In the genomic region with DNA sequence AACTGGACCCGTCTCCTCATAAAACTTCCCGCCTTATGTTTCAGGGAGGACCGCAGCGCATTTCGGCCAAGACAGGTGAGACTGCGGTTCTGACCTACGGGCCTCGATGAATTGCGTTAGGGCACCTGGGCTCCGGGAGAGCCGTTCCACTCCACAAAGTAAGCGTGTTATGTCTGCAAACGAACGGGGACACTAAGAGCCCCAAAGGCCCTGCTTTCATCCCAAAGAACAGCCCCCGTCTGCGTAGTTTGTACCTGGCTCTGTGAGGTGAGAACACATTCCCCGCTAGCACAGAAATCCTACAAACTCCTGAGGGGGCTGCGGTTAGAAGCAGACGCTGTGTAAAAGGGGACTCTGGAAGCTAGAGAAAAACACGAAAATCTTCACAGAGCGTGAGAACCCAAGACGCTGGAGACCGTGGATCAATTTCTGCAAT, we compare ENCODE assay signal across 8 cellular contexts. TPM values are rescaled to one million over a fixed set of nuclear protein-coding genes. Genes with fewer than 3 reads are reported as not detected.
DNase-seq lines count a peak whose midpoint lies in the region; ATAC-seq and TF ChIP-seq lines count a peak whose summit lies in the region.
"Had no signal": no experiment of that assay in that cellular context is flagged by ENCODE, and none has a peak within 500 bp of the region (broad histone marks: within the 10 kb centered on the region; RNA-seq: fewer than 3 reads in every experiment).

No MANE protein-coding gene starts in this region.

- DNase-seq in HFFc6 (no peak), fibroblast of pulmonary artery (ENCODE audit: low read depth) (no peak), LoVo (ENCODE audit: low spot score) (no peak), NCI-H69 (lab: John Stamatoyannopoulos, UW) (no peak)
- DNase-seq in activated CD8-positive, alpha-beta memory T cell treated with anti-CD3 and anti-CD28 coated beads, Interleukin-2, amount 50 U/mL, for 48 hours: peak; percentile 75
- DNase-seq in stimulated activated effector memory CD8-positive, alpha-beta T cell treated with anti-CD3 and anti-CD28 coated beads, Interleukin-12 subunit alpha, Interleukin-12 subunit beta, amount 100 ng/mL, for 72 hours (ENCODE audit: low spot score in 2 of 2): peak; percentile 11 to 71

- TF ChIP-seq CTCF in HFFc6 (IDR thresholded peaks at IDR 0.05) (no peak), fibroblast of pulmonary artery (IDR thresholded peaks at IDR 0.05; ENCODE audit: low read length, missing control alignments) (no peak)

- H3K4me3 ChIP-seq in fibroblast of pulmonary artery (replicated peaks; ENCODE audit: low read depth, low read length): peak overlapping the region; percentile 54

- no peak for ATAC-seq in stimulated activated effector memory CD8-positive, alpha-beta T cell treated with anti-CD3 and anti-CD28 coated beads, Interleukin-12 subunit alpha, Interleukin-12 subunit beta, amount 100 ng/mL, for 72 hours
- ATAC-seq in HG03097 (IDR thresholded peaks at IDR 0.05; ENCODE audit: low FRiP score, unreplicated experiment): no peak

- peaks cover 13% of the 10 kb centered on the region for H3K27me3 Mint-ChIP-seq in HFFc6 (ENCODE audit: insufficient read depth)

- no peaks in the 10 kb centered on the region for H3K9me3 Mint-ChIP-seq in HFFc6
- H3K9me3 Mint-ChIP-seq in stimulated activated effector memory CD8-positive, alpha-beta T cell treated with anti-CD3 and anti-CD28 coated beads, Interleukin-12 subunit alpha, Interleukin-12 subunit beta, amount 100 ng/mL, for 72 hours: no peaks in the 10 kb centered on the region

- peaks cover 20% of the 10 kb centered on the region for H3K4me1 Mint-ChIP-seq in HFFc6 (ENCODE audit: low read depth)
- H3K4me1 Mint-ChIP-seq in stimulated activated effector memory CD8-positive, alpha-beta T cell treated with anti-CD3 and anti-CD28 coated beads, Interleukin-12 subunit alpha, Interleukin-12 subunit beta, amount 100 ng/mL, for 72 hours: peaks cover 22% of the 10 kb centered on the region

- H3K4me3 Mint-ChIP-seq in HFFc6: peak overlapping the region; percentile 90
- H3K4me3 Mint-ChIP-seq in stimulated activated effector memory CD8-positive, alpha-beta T cell treated with anti-CD3 and anti-CD28 coated beads, Interleukin-12 subunit alpha, Interleukin-12 subunit beta, amount 100 ng/mL, for 72 hours: peak overlapping the region; percentile 95

- H3K36me3 Mint-ChIP-seq in HFFc6 (ENCODE audit: low read depth): no peaks in the 10 kb centered on the region
- peaks cover 30% of the 10 kb centered on the region for H3K36me3 Mint-ChIP-seq in stimulated activated effector memory CD8-positive, alpha-beta T cell treated with anti-CD3 and anti-CD28 coated beads, Interleukin-12 subunit alpha, Interleukin-12 subunit beta, amount 100 ng/mL, for 72 hours

- H3K27ac Mint-ChIP-seq in HFFc6: peak overlapping the region; percentile 99
- H3K27ac Mint-ChIP-seq in stimulated activated effector memory CD8-positive, alpha-beta T cell treated with anti-CD3 and anti-CD28 coated beads, Interleukin-12 subunit alpha, Interleukin-12 subunit beta, amount 100 ng/mL, for 72 hours: peak overlapping the region; percentile 99

RNA-seq across cellular contexts. Expression of a gene that starts 41.6 kb away (rescaled TPM):
- not detected for total RNA-seq in HFFc6 (2021; fragmentation: NEBNext Ultra II Directional; extraction: Animal tissue kit (Norgen Biotek cat#: 25700))
- total RNA-seq: pulmonary artery endothelial cell had no signal

Comparison
In these comparisons a context has a peak if more than half of its experiments do, and no peak if none do; other contexts are left out.
1. DNase-seq: peak in activated CD8-positive, alpha-beta memory T cell treated with anti-CD3 and anti-CD28 coated beads, Interleukin-2, amount 50 U/mL, for 48 hours (single experiment) and stimulated activated effector memory CD8-positive, alpha-beta T cell treated with anti-CD3 and anti-CD28 coated beads, Interleukin-12 subunit alpha, Interleukin-12 subunit beta, amount 100 ng/mL, for 72 hours (2 of 2); none in HFFc6 (single experiment), fibroblast of pulmonary artery (single experiment), LoVo (single experiment) and NCI-H69 (single experiment).